Comparison of ENCODE assay signal across 18 cellular contexts in genomic region chr1:200435200-200435780, GRCh38. TPM values are rescaled to one million over a fixed set of nuclear protein-coding genes. Genes with fewer than 3 reads are reported as not detected.
DNase-seq lines count a peak whose midpoint lies in the region; ATAC-seq, FAIRE-seq and TF ChIP-seq lines count a peak whose summit lies in the region.
"Had no signal": no experiment of that assay in that cellular context is flagged by ENCODE, and none has a peak within 500 bp of the region (broad histone marks: within the 10 kb centered on the region; RNA-seq: fewer than 3 reads in every experiment).

No MANE protein-coding gene starts in this region.

- H3K4me1 Mint-ChIP-seq in neural crest cell = no peaks in the 10 kb centered on the region

- H3K9me3 Mint-ChIP-seq in neural crest cell = no peaks in the 10 kb centered on the region
- H3K9me3 Mint-ChIP-seq: CD4-positive, alpha-beta T cell had no signal

- H4K20me1 ChIP-seq in K562 (replicated peaks; ENCODE audit: control insufficient read depth, insufficient read depth, low read length) = no peaks in the 10 kb centered on the region

- H3K4me3 Mint-ChIP-seq in neural crest cell = no peak overlapping the region
- H3K4me3 Mint-ChIP-seq: B cell; CD4-positive, alpha-beta T cell had no signal

- TF ChIP-seq CTCF in GM12865 (IDR thresholded peaks at IDR 0.05; ENCODE audit: insufficient read depth, low read depth, low read length, missing control alignments) (no peak), K562 (IDR thresholded peaks at IDR 0.05 in 2 of 3, conservative IDR thresholded peaks at IDR 0.05 in 1 of 3; ENCODE audit: insufficient read depth in 2 of 3, low read depth in 1 of 3, low read length in 3 of 3) (no peak), neural crest cell (conservative IDR thresholded peaks at IDR 0.05) (no peak)

- no peak for TF ChIP-seq EP300 in K562 (IDR thresholded peaks at IDR 0.05; ENCODE audit: low read length)

- no peaks in the 10 kb centered on the region for H3K27me3 ChIP-seq in MG63
- H3K27me3 ChIP-seq in K562 (ENCODE audit: control insufficient read depth in 2 of 2, insufficient read depth in 2 of 2, low read length in 2 of 2) = peaks cover 6 to 27% of the 10 kb centered on the region in 2 experiments; a peak in 4 of 5 replicates
- H3K27me3 ChIP-seq: Peyer's patch had no signal

- POLR2A ChIA-PET in K562 (lab: Yijun Ruan, JAX) = no interaction called here

- no peaks in the 10 kb centered on the region for H3K9me1 ChIP-seq in K562 (ENCODE audit: control insufficient read depth, insufficient read depth, low read length)

- peak overlapping the region; percentile 41 for H3K27ac Mint-ChIP-seq in neural crest cell (ENCODE audit: unreplicated experiment)
- H3K27ac Mint-ChIP-seq: B cell; CD4-positive, alpha-beta T cell had no signal

- H3K27ac ChIP-seq in K562 (ENCODE audit: extremely low read depth, low read depth, low read length) = no peak overlapping the region
- H3K27ac ChIP-seq: Peyer's patch had no signal

- intact Hi-C loops in K562 (cut with micrococcal nuclease) = no loop called here

- FAIRE-seq in K562 (lab: Jason Lieb, UNC) = no peak

- WGBS in K562 (ENCODE audit: insufficient coverage, low coverage, missing lambda C conversion rate) = 0% methylated on average over 8 of the region's 8 CpGs

- H3K9me3 ChIP-seq in MG63 (no peaks in the 10 kb centered on the region), K562 (replicated peaks; ENCODE audit: control insufficient read depth, insufficient read depth, low read depth, low read length) (no peaks in the 10 kb centered on the region)
- H3K9me3 ChIP-seq: HAP-1, Peyer's patch had no signal

- no peak overlapping the region for H3K9ac ChIP-seq in K562 (ENCODE audit: insufficient read depth in 1 of 2, low read depth in 2 of 2, low read length in 2 of 2)

- H3K4me2 ChIP-seq in K562 (ENCODE audit: insufficient read depth, low read length) = no peak overlapping the region

- no peak for TF ChIP-seq POLR2A in K562 (conservative IDR thresholded peaks at IDR 0.05)

- H3K36me3 ChIP-seq in MG63 = no peaks in the 10 kb centered on the region
- H3K36me3 ChIP-seq in K562 (ENCODE audit: control insufficient read depth, insufficient read depth, low read length) = no peaks in the 10 kb centered on the region
- H3K36me3 ChIP-seq: HAP-1, Peyer's patch had no signal

- H2AFZ ChIP-seq in K562 (ENCODE audit: low read depth, low read length) = no peak overlapping the region

- no peak overlapping the region for H3K4me3 ChIP-seq in GM12865 (ENCODE audit: low read depth, low read length)
- H3K4me3 ChIP-seq in MG63 = no peak overlapping the region
- no peak overlapping the region for H3K4me3 ChIP-seq in K562
- H3K4me3 ChIP-seq: HAP-1, Peyer's patch had no signal

- TF ChIP-seq RAD21 in K562 (CRISPR knock-in tag; conservative IDR thresholded peaks at IDR 0.05 in 1 of 2, IDR thresholded peaks at IDR 0.05 in 1 of 2) = no peak

- H3K79me2 ChIP-seq in K562 (ENCODE audit: control insufficient read depth, insufficient read depth, low read length) = no peaks in the 10 kb centered on the region

- no peaks in the 10 kb centered on the region for H3K27me3 Mint-ChIP-seq in neural crest cell (ENCODE audit: low read depth)
- H3K27me3 Mint-ChIP-seq: B cell; CD4-positive, alpha-beta T cell had no signal

- no peaks in the 10 kb centered on the region for H3K4me1 ChIP-seq in K562 (replicated peaks in 1 of 2; ENCODE audit: control insufficient read depth in 2 of 2, insufficient read depth in 2 of 2, low read length in 2 of 2)
- H3K4me1 ChIP-seq: HAP-1 had no signal

- no peaks in the 10 kb centered on the region for H3K36me3 Mint-ChIP-seq in neural crest cell (ENCODE audit: low read depth)

- DNase-seq in GM12865 (ENCODE audit: low read depth) (peak; percentile 24), MG63 (peak; percentile 80), K562 (ENCODE audit: extremely low read depth in 1 of 4, low spot score in 3 of 4) (no peak), neural crest cell (ENCODE audit: low read depth, low spot score) (no peak), NCI-H2227 treated with DMSO at 0.1 percent for 48 hours (lab: John Stamatoyannopoulos, UW) (no peak), islet precursor cell (no peak)
- DNase-seq: CD4-positive, alpha-beta T cell; DND-41; GDM1; NCI-H1048; NCI-H1694 treated with DMSO at 0.1 percent for 48 hours; NCI-H748 treated with DMSO at 0.1 percent for 48 hours; Peyer's patch; SHP77 had no signal

- no TSS peak for BruUV-seq in K562 (replicated peaks; lab: Mats Ljungman, UMichigan)

- in situ Hi-C loops in K562 (cut with MboI) = no loop called here

- CTCF ChIA-PET in K562 (lab: Yijun Ruan, JAX; ENCODE audit: low intra/inter-chr PET ratio) = no interaction called here

- ATAC-seq in K562 (no peak), GM21447 (IDR thresholded peaks at IDR 0.05; ENCODE audit: unreplicated experiment) (no peak), GM18907 (IDR thresholded peaks at IDR 0.05; ENCODE audit: unreplicated experiment) (no peak)

TF ChIP-seq in K562, 482 proteins besides CTCF, POLR2A, EP300 and RAD21:
- no peak for TF ChIP-seq FUS (optimal IDR thresholded peaks at IDR 0.05; ENCODE audit: low read depth, low read length)
- TF ChIP-seq ZNF232 (CRISPR knock-in tag; IDR thresholded peaks at IDR 0.05) = no peak
- TF ChIP-seq HNRNPK (IDR thresholded peaks at IDR 0.05; ENCODE audit: low read depth, low read length, poor library complexity, severe bottlenecking) = no peak
- TF ChIP-seq ZNF174 (CRISPR knock-in tag; IDR thresholded peaks at IDR 0.05) = no peak
- TF ChIP-seq NR4A1 (CRISPR knock-in tag; IDR thresholded peaks at IDR 0.05) = no peak
- no peak for TF ChIP-seq NR4A1 (tag; IDR thresholded peaks at IDR 0.05)
- TF ChIP-seq RFX1 (IDR thresholded peaks at IDR 0.05) = peak; percentile 68
- TF ChIP-seq CAMTA2 (CRISPR knock-in tag; conservative IDR thresholded peaks at IDR 0.05) = no peak
- TF ChIP-seq SNRNP70 (optimal IDR thresholded peaks at IDR 0.05; ENCODE audit: low read depth, low read length) = no peak
- peak; percentile 73; the same call in 1 of the 2 replicates for TF ChIP-seq MYNN (IDR thresholded peaks at IDR 0.05)
- TF ChIP-seq MYNN (CRISPR knock-in tag; IDR thresholded peaks at IDR 0.05) = no peak

RNA-seq across cellular contexts. Expression of gene ZNF281, which starts 25.5 kb away (rescaled TPM):
- 10.4 and 10.7 TPM in 2 replicates for total RNA-seq in MG63 (2014; rRNA removed; shearing (Covaris generic); ENCODE audit: low replicate concordance)
- total RNA-seq in K562 (2011; cell fraction: chromatin; rRNA removed; ENCODE audit: low replicate concordance) = 10.0 and 29.7 TPM in 2 replicates
- total RNA-seq in K562 (2011; cell fraction: nucleolus; rRNA removed) = 6.0 and 8.4 TPM in 2 replicates
- total RNA-seq in K562 (2011; cell fraction: nucleoplasm; rRNA removed) = 13.1 and 14.9 TPM in 2 replicates
- total RNA-seq in K562 (2014; rRNA removed) = 16.5 and 21.5 TPM in 2 replicates
- total RNA-seq in K562 (2014; rRNA removed; fragmentation: Illumina TruSeq; extraction: Trizol) = 21.2 and 22.5 TPM in 2 replicates
- total RNA-seq in K562 (2015; rRNA removed; fragmentation: Illumina TruSeq; extraction: Trizol) = 24.3 and 24.9 TPM in 2 replicates
- total RNA-seq in K562 (2021) = 21.0 and 22.7 TPM in 2 replicates
- polyA plus RNA-seq in K562 (2011; rRNA removed) = 11.5 and 13.4 TPM in 2 replicates
- polyA plus RNA-seq in K562 (2011; cell fraction: cytosol; rRNA removed) = 3.6 and 5.6 TPM in 2 replicates
- 9.8 and 10.1 TPM in 2 replicates for polyA plus RNA-seq in K562 (2011; cell fraction: nucleus; rRNA removed)
- 10.6 and 11.8 TPM in 2 replicates for polyA plus RNA-seq in K562 (2012)
- 18.3 and 20.2 TPM in 2 replicates for polyA plus RNA-seq in K562 (2014; fragmentation: Illumina TruSeq; extraction: Trizol)
- polyA plus RNA-seq in K562 (2014; fragmentation: Nextera tagmentation; extraction: Ambion mirVana) = 10 to 100 TPM in 1 of 2 experiments, 1 to 10 TPM in 1; 9.6 to 12.8 TPM
- 11.3 and 12.0 TPM in 2 replicates for polyA plus RNA-seq in K562 (2014; rRNA removed)
- 23.6 and 26.4 TPM in 2 replicates for polyA minus RNA-seq in K562 (2011; rRNA and poly(A)+ RNA removed)
- 11.1 and 11.2 TPM in 2 replicates for polyA minus RNA-seq in K562 (2011; cell fraction: cytosol; rRNA and poly(A)+ RNA removed)
- polyA minus RNA-seq in K562 (2011; cell fraction: nucleus; rRNA and poly(A)+ RNA removed) = 9.3 and 18.7 TPM in 2 replicates
- total RNA-seq in neural crest cell = 36.5 and 37.5 TPM in 2 replicates

Comparison
In these comparisons a context has a peak if more than half of its experiments do, and no peak if none do; other contexts are left out.
1. DNase-seq: peak in GM12865 (single experiment) and MG63 (single experiment); none in K562 (0 of 4), neural crest cell (single experiment), NCI-H2227 treated with DMSO at 0.1 percent for 48 hours (single experiment) and islet precursor cell (single experiment).